19 cellular contexts compared by ENCODE assay signal in the genomic region with DNA sequence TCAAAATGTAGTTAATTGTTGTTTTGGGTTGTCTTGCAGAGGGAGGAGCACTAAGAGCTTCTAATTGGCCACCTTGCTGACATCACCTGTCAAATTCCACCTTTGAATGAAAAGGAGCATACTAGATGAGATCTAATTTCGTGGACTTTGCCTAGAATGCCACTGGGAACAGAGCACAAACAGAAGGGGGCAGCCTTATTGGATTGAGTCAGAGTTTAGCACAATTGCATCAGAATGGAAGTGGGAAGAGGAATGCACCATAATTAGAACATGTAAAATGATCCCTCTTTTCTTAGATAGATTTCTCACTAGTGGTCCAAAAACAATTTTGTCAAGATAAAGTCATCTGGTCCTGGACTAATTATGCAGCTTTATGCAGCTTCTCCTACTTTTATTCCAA.
DNase-seq lines count a peak whose midpoint lies in the region; ATAC-seq and TF ChIP-seq lines count a peak whose summit lies in the region.
"Had no signal": no experiment of that assay in that cellular context is flagged by ENCODE, and none has a peak within 500 bp of the region (broad histone marks: within the 10 kb centered on the region; RNA-seq: fewer than 3 reads in every experiment).

No MANE protein-coding gene starts in this region.

- no peak overlapping the region for H3K4me2 ChIP-seq in PC-9
- H3K4me2 ChIP-seq: A549 had no signal

- BruUV-seq in PC-9 (replicated peaks; lab: Mats Ljungman, UMichigan), result no TSS peak

- no peaks in the 10 kb centered on the region for H3K79me2 ChIP-seq in PC-9 (ENCODE audit: low read depth)

- DNase-seq in NCI-H2171 treated with DMSO at 0.1 percent for 48 hours (lab: John Stamatoyannopoulos, UW) (peak; percentile 46), NCI-H2171 (lab: John Stamatoyannopoulos, UW) (no peak), PC-9 (no peak), fibroblast of mammary gland (ENCODE audit: low read depth) (peak; percentile 25), renal cortical epithelial cell (ENCODE audit: low read depth) (peak; percentile 9), NCI-H2227 treated with DMSO at 0.1 percent for 48 hours (lab: John Stamatoyannopoulos, UW) (no peak), ACHN (no peak)
- DNase-seq: activated CD4-positive, alpha-beta T cell treated with anti-CD3 and anti-CD28 coated beads, Interleukin-2, amount 50 U/mL, for 4 hours; activated T-cell treated with anti-CD3 and anti-CD28 coated beads, Interleukin-2, amount 50 U/mL, for 48 hours; caudate nucleus; CD4-positive, alpha-beta T cell; DND-41; effector CD8-positive, alpha-beta T cell; NCI-H1092 treated with DMSO at 0.1 percent for 48 hours; stimulated activated CD4-positive, alpha-beta T cell treated with anti-CD3 and anti-CD28 coated beads, Interleukin-15, amount 100 ng/mL, for 24 hours; stomach had no signal

- H3K36me3 ChIP-seq in PC-9 (ENCODE audit: low read depth), result no peaks in the 10 kb centered on the region
- H3K36me3 ChIP-seq: stomach had no signal

- TF ChIP-seq CTCF in PC-9 (conservative IDR thresholded peaks at IDR 0.05) (no peak), fibroblast of mammary gland (conservative IDR thresholded peaks at IDR 0.05; ENCODE audit: control insufficient read depth, insufficient read depth, low read depth, low read length) (peak; percentile 15)

- no peak overlapping the region for H3K27ac ChIP-seq in PC-9
- H3K27ac ChIP-seq: A549, stomach had no signal

- H2AFZ ChIP-seq in PC-9, result peak overlapping the region; percentile 28; the same call in 1 of the 2 replicates

- in situ Hi-C loops in ACHN (cut with HindIII; ENCODE audit: low pct_ligation_motif_present, low pct_unique_long_range_greater_than_20kb, low sequenced_read_pairs), result no loop called here

- no peak overlapping the region for H3K4me3 ChIP-seq in PC-9
- no peak overlapping the region for H3K4me3 ChIP-seq in fibroblast of mammary gland (ENCODE audit: control insufficient read depth, low read depth, low read length)
- H3K4me3 ChIP-seq: A549, lung, stomach had no signal

- CTCF ChIA-PET in PC-9 (lab: Charles Lee), result no interaction called here

- no peaks in the 10 kb centered on the region for H3K4me1 ChIP-seq in PC-9 (replicated peaks; ENCODE audit: insufficient read depth)
- H3K4me1 ChIP-seq: A549, stomach had no signal

- H3F3A ChIP-seq in PC-9 (ENCODE audit: insufficient read depth, low read depth), result no peaks in the 10 kb centered on the region

- H3K27me3 ChIP-seq in PC-9 (ENCODE audit: insufficient read depth, low read depth), result no peaks in the 10 kb centered on the region
- H3K27me3 ChIP-seq: stomach had no signal

- intact Hi-C loops in PC-9 (cut with micrococcal nuclease; ENCODE audit: unreplicated experiment), result no loop called here

- H4K20me1 ChIP-seq in PC-9 (ENCODE audit: insufficient read depth), result no peaks in the 10 kb centered on the region

- no peaks in the 10 kb centered on the region for H3K9me3 ChIP-seq in PC-9 (ENCODE audit: insufficient read depth, low read depth)
- H3K9me3 ChIP-seq: A549 had no signal

- peaks cover 6% of the 10 kb centered on the region; the same call in 1 of the 2 replicates for H3K9me2 ChIP-seq in PC-9 (ENCODE audit: insufficient read depth)

- POLR2A ChIA-PET in PC-9 (lab: Charles Lee; ENCODE audit: unreplicated experiment), result no interaction called here

- no peak for ATAC-seq in HG03521 (IDR thresholded peaks at IDR 0.05; ENCODE audit: unreplicated experiment)
- ATAC-seq: A549 had no signal

Comparison
In these comparisons a context has a peak if more than half of its experiments do, and no peak if none do; other contexts are left out.
1. DNase-seq: peak in NCI-H2171 treated with DMSO at 0.1 percent for 48 hours (single experiment), fibroblast of mammary gland (single experiment) and renal cortical epithelial cell (single experiment); none in NCI-H2171 (single experiment), PC-9 (0 of 2), NCI-H2227 treated with DMSO at 0.1 percent for 48 hours (single experiment) and ACHN (single experiment).